Comparison of ENCODE assay signal across 15 cellular contexts in the genomic region with DNA sequence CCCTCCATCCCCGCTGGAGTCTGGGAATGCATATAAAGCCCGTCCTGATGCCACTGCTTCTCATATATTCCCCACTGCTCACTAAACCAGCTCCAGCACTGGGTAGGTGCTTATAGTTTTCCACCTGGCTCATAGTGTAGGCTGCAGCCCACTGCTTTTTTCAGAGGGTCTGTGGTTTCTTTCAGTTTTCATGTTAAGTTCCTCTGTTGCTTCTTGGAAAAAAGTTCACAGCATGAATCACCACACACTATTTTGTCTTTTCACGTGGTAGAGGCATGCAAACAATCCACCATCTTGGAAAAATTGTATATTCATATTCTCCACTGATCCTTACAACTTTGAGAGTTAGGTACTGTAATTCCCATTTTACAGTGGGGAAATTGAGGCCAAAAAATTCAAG. TPM values are rescaled to one million over a fixed set of nuclear protein-coding genes. Genes with fewer than 3 reads are reported as not detected.
DNase-seq lines count a peak whose midpoint lies in the region; ATAC-seq and TF ChIP-seq lines count a peak whose summit lies in the region.
"Had no signal": no experiment of that assay in that cellular context is flagged by ENCODE, and none has a peak within 500 bp of the region (broad histone marks: within the 10 kb centered on the region; RNA-seq: fewer than 3 reads in every experiment).

No MANE protein-coding gene starts in this region.

- H3K4me1 ChIP-seq in thoracic aorta (ENCODE audit: control insufficient read depth in 1 of 2, low read depth in 2 of 2) (peaks cover 32 to 56% of the 10 kb centered on the region in 2 donors), spleen (peaks cover 0 to 2% (median 0%) of the 10 kb centered on the region in 6 donors)

- no peaks in the 10 kb centered on the region; the same call in 1 of the 2 replicates for H3K27me3 Mint-ChIP-seq in HFFc6 (ENCODE audit: insufficient read depth)

- no peak overlapping the region for H3K4me3 ChIP-seq in thoracic aorta
- H3K4me3 ChIP-seq in spleen = no peak overlapping the region
- H3K4me3 ChIP-seq: PC-9, SJCRH30 had no signal

- H3K9me3 ChIP-seq in thoracic aorta (peaks cover 11% of the 10 kb centered on the region), spleen (peaks cover 0 to 34% (median 26%) of the 10 kb centered on the region in 8 donors)
- H3K9me3 ChIP-seq: SJCRH30 had no signal

- ATAC-seq in thoracic aorta (ENCODE audit: insufficient number of reproducible peaks, low FRiP score, low read depth) (no peak), HG02571 (IDR thresholded peaks at IDR 0.05; ENCODE audit: unreplicated experiment) (no peak)

- H3K4me1 Mint-ChIP-seq in HFFc6 (ENCODE audit: low read depth) = peaks cover 97% of the 10 kb centered on the region
- H3K4me1 Mint-ChIP-seq: CD8-positive, alpha-beta memory T cell had no signal

- peak overlapping the region; percentile 74 for H3K27ac Mint-ChIP-seq in HFFc6
- H3K27ac Mint-ChIP-seq: CD8-positive, alpha-beta memory T cell had no signal

- H3K27me3 ChIP-seq in thoracic aorta (replicated peaks; ENCODE audit: insufficient read depth) (no peaks in the 10 kb centered on the region), spleen (replicated peaks in 1 of 7) (no peaks in the 10 kb centered on the region)
- H3K27me3 ChIP-seq: SJCRH30 had no signal

- H3K36me3 ChIP-seq in thoracic aorta (no peaks in the 10 kb centered on the region), spleen (no peaks in the 10 kb centered on the region)
- H3K36me3 ChIP-seq: SJCRH30 had no signal

- peak overlapping the region; percentile 51 for H3K4me3 Mint-ChIP-seq in HFFc6
- H3K4me3 Mint-ChIP-seq: CD8-positive, alpha-beta memory T cell had no signal

- TF ChIP-seq CTCF in HFFc6 (IDR thresholded peaks at IDR 0.05) (no peak), thoracic aorta (IDR thresholded peaks at IDR 0.05) (no peak), spleen (IDR thresholded peaks at IDR 0.05 in 8 of 11, conservative IDR thresholded peaks at IDR 0.05 in 3 of 11) (no peak)

- TF ChIP-seq POLR2A in spleen (IDR thresholded peaks at IDR 0.05) = no peak

- WGBS in spleen, 5 donors = 73 to 85% (median 79%) methylated on average over 3 of the region's 3 CpGs

- intact Hi-C loops in spleen (cut with DNase I; ENCODE audit: low total_unique reads) = no loop called here

- H3K36me3 Mint-ChIP-seq in HFFc6 (ENCODE audit: low read depth) = peaks cover 72% of the 10 kb centered on the region

- peak overlapping the region; percentile 11 for H3K27ac ChIP-seq in angular gyrus (ENCODE audit: low read depth, low read length)
- peak overlapping the region; percentile 30 for H3K27ac ChIP-seq in cingulate gyrus (ENCODE audit: low read depth, low read length)
- H3K27ac ChIP-seq in thoracic aorta = peak overlapping the region; percentile 10 to 62
- no peak overlapping the region for H3K27ac ChIP-seq in spleen
- H3K27ac ChIP-seq: PC-9, SJCRH30 had no signal

- DNase-seq in HFFc6 (no peak), thoracic aorta (ENCODE audit: low spot score) (no peak), spleen (no peak)
- DNase-seq in activated naive CD4-positive, alpha-beta T cell (lab: John Stamatoyannopoulos, UW) = no peak
- DNase-seq: ACHN; CD8-positive, alpha-beta memory T cell; KBM-7; NCI-H1436; NCI-H1930; NCI-H524; PC-9; SJCRH30 had no signal

- H3K9me3 Mint-ChIP-seq in HFFc6 = peaks cover 21% of the 10 kb centered on the region

RNA-seq across cellular contexts. Expression of gene DCLK2, which starts 39.4 kb away (rescaled TPM):
- total RNA-seq in HFFc6 (2021; fragmentation: NEBNext Ultra II Directional; extraction: Animal tissue kit (Norgen Biotek cat#: 25700)) = 10 to 100 TPM; 36.7 to 53.7 (median 38.4) TPM
- 10 to 100 TPM; 18.3 to 32.2 TPM for total RNA-seq in thoracic aorta
- 1 to 10 TPM; 2.7 to 6.1 (median 4.5) TPM for total RNA-seq in spleen
- 1 to 10 TPM in 2 of 3 donors, under 1 TPM in 1; 0.53 to 2.5 (median 1.8) TPM for polyA plus RNA-seq in spleen
- total RNA-seq: CD8-positive, alpha-beta memory T cell had no signal
- polyA plus RNA-seq: CD8-positive, alpha-beta memory T cell had no signal

Comparison
In these comparisons a context has a peak if more than half of its experiments do, and no peak if none do; other contexts are left out.
1. H3K27ac ChIP-seq: peak in angular gyrus (single experiment), cingulate gyrus (single experiment) and thoracic aorta (2 of 2); none in spleen (0 of 8).